8 cellular contexts compared by ENCODE assay signal in genomic region chr2:113584311-113585067, GRCh38. TPM values are rescaled to one million over a fixed set of nuclear protein-coding genes. Genes with fewer than 3 reads are reported as not detected.
A peak's percentile ranks its signal among the peaks of the same experiment; 100 is the strongest.
DNase-seq lines count a peak whose midpoint lies in the region; ATAC-seq and TF ChIP-seq lines count a peak whose summit lies in the region.
"Not testable (repeated sequence)": the region's sequence is repeated elsewhere in the genome, so short reads cannot be mapped to it uniquely, and the experiment has no call there.

No MANE protein-coding gene starts in this region.

- H3K4me3 ChIP-seq in AG10803 (ENCODE audit: low read length) (peak overlapping the region; percentile 62), HCT116 (replicated peaks in 1 of 2; ENCODE audit: low read depth in 1 of 2, low read length in 2 of 2) (peak overlapping the region; percentile 56 to 64), SJSA1 (peak overlapping the region; percentile 15), iPS-18a (ENCODE audit: low read length) (peak overlapping the region; percentile 73)

- not testable (repeated sequence) for H3K9me3 Mint-ChIP-seq in activated naive CD4-positive, alpha-beta T cell treated with anti-CD3 and anti-CD28 coated beads, Interleukin-2, amount 50 U/mL, for 24 hours; effector memory CD8-positive, alpha-beta T cell; nephron progenitor cell; stimulated activated effector memory CD8-positive, alpha-beta T cell treated with anti-CD3 and anti-CD28 coated beads, Interleukin-12 subunit alpha, Interleukin-12 subunit beta, amount 100 ng/mL, for 72 hours

- RAD21 ChIA-PET in HCT116 (lab: Charles Lee; ENCODE audit: low non-redundant PET in 1 of 2, low total read pairs in 2 of 2, uncharacterized antibody in 2 of 2, unreplicated experiment in 2 of 2): not testable (repeated sequence)

- intact Hi-C loops in HCT116 (cut with micrococcal nuclease): not testable (repeated sequence)

- not testable (repeated sequence) for TF ChIP-seq POLR2A in HCT116 (IDR thresholded peaks at IDR 0.05; ENCODE audit: borderline replicate concordance, extremely low read depth, insufficient read depth, insufficient read length)

- peak overlapping the region; percentile 81 for H3K4me3 Mint-ChIP-seq in activated naive CD4-positive, alpha-beta T cell treated with anti-CD3 and anti-CD28 coated beads, Interleukin-2, amount 50 U/mL, for 24 hours
- peak overlapping the region; percentile 66 to 74 for H3K4me3 Mint-ChIP-seq in effector memory CD8-positive, alpha-beta T cell
- H3K4me3 Mint-ChIP-seq in nephron progenitor cell: peak overlapping the region; percentile 83
- peak overlapping the region; percentile 70 for H3K4me3 Mint-ChIP-seq in stimulated activated effector memory CD8-positive, alpha-beta T cell treated with anti-CD3 and anti-CD28 coated beads, Interleukin-12 subunit alpha, Interleukin-12 subunit beta, amount 100 ng/mL, for 72 hours

- not testable (repeated sequence) for H3K36me3 ChIP-seq in HCT116 (ENCODE audit: control insufficient read depth in 1 of 2, insufficient read depth in 2 of 2, low read length in 2 of 2); SJSA1; iPS-18a (ENCODE audit: control insufficient read depth, low read depth, low read length)

- POLR2A ChIA-PET in HCT116 (lab: Charles Lee): not testable (repeated sequence)

- CTCF ChIA-PET in HCT116 (lab: Charles Lee): not testable (repeated sequence)

- H3K27me3 ChIP-seq in HCT116 (ENCODE audit: insufficient read depth, low read length); SJSA1 (replicated peaks); iPS-18a (ENCODE audit: control insufficient read depth, insufficient read depth, low read length): not testable (repeated sequence)

- not testable (repeated sequence) for H3K27ac ChIP-seq in HCT116 (ENCODE audit: low read depth, low read length); iPS-18a (ENCODE audit: low read length)
- H3K27ac ChIP-seq in SJSA1: peak overlapping the region; percentile 67; the same call in 1 of the 2 replicates

- H3K79me2 ChIP-seq in HCT116 (ENCODE audit: insufficient read depth, low read length): not testable (repeated sequence)

- H3K9me3 ChIP-seq in HCT116 (ENCODE audit: control insufficient read depth in 1 of 2, insufficient read depth in 1 of 2, low read depth in 1 of 2, low read length in 2 of 2); SJSA1 (replicated peaks); iPS-18a (ENCODE audit: control insufficient read depth, low read depth, low read length): not testable (repeated sequence)

- not testable (repeated sequence) for TF ChIP-seq RAD21 in HCT116 (IDR thresholded peaks at IDR 0.05; ENCODE audit: low read depth)

- H2AFZ ChIP-seq in HCT116 (ENCODE audit: low read depth, low read length, poor library complexity, severe bottlenecking): not testable (repeated sequence)

- not testable (repeated sequence) for BruUV-seq in HCT116 (replicated peaks; lab: Mats Ljungman, UMichigan)

- TF ChIP-seq CTCF in AG10803 (conservative IDR thresholded peaks at IDR 0.05; ENCODE audit: low read length); HCT116 (IDR thresholded peaks at IDR 0.05 in 2 of 3, conservative IDR thresholded peaks at IDR 0.05 in 1 of 3; ENCODE audit: borderline replicate concordance in 1 of 3, insufficient read depth in 1 of 3, low read depth in 2 of 3, low read length in 2 of 3); nephron progenitor cell (IDR thresholded peaks at IDR 0.05): not testable (repeated sequence)

- H3K36me3 Mint-ChIP-seq in activated naive CD4-positive, alpha-beta T cell treated with anti-CD3 and anti-CD28 coated beads, Interleukin-2, amount 50 U/mL, for 24 hours; effector memory CD8-positive, alpha-beta T cell (ENCODE audit: insufficient read depth); nephron progenitor cell (ENCODE audit: low read depth); stimulated activated effector memory CD8-positive, alpha-beta T cell treated with anti-CD3 and anti-CD28 coated beads, Interleukin-12 subunit alpha, Interleukin-12 subunit beta, amount 100 ng/mL, for 72 hours: not testable (repeated sequence)

- H3K4me1 ChIP-seq in HCT116 (ENCODE audit: control insufficient read depth in 1 of 2, insufficient read depth in 2 of 2, low read length in 2 of 2): peaks cover 0 to 14% of the 10 kb centered on the region in 2 experiments; a peak in 2 of 4 replicates
- not testable (repeated sequence) for H3K4me1 ChIP-seq in SJSA1 (replicated peaks); iPS-18a (ENCODE audit: control insufficient read depth, low read depth, low read length)

- H4K20me1 ChIP-seq in HCT116 (ENCODE audit: insufficient read depth): not testable (repeated sequence)

- H3K27me3 Mint-ChIP-seq in activated naive CD4-positive, alpha-beta T cell treated with anti-CD3 and anti-CD28 coated beads, Interleukin-2, amount 50 U/mL, for 24 hours; effector memory CD8-positive, alpha-beta T cell; nephron progenitor cell (ENCODE audit: low read depth, poor library complexity): not testable (repeated sequence)

- ATAC-seq in HCT116; effector memory CD8-positive, alpha-beta T cell (replicated peaks); stimulated activated effector memory CD8-positive, alpha-beta T cell treated with anti-CD3 and anti-CD28 coated beads, Interleukin-12 subunit alpha, Interleukin-12 subunit beta, amount 100 ng/mL, for 72 hours: not testable (repeated sequence)

- DNase-seq in AG10803 (ENCODE audit: low read depth) (peak; percentile 29), SJSA1 (ENCODE audit: low read depth in 1 of 2, low spot score in 2 of 2) (peak in 1 of 2 experiments; percentile 42), nephron progenitor cell (peak; percentile 29)
- not testable (repeated sequence) for DNase-seq in HCT116 (ENCODE audit: low read depth, low spot score)
- peak in 1 of 3 experiments; percentile 17 for DNase-seq in effector memory CD8-positive, alpha-beta T cell
- peak in 1 of 2 donors; percentile 68 for DNase-seq in stimulated activated effector memory CD8-positive, alpha-beta T cell treated with anti-CD3 and anti-CD28 coated beads, Interleukin-12 subunit alpha, Interleukin-12 subunit beta, amount 100 ng/mL, for 72 hours (ENCODE audit: low spot score in 2 of 2)

- H3K9ac ChIP-seq in HCT116 (ENCODE audit: low read length) (peak overlapping the region; percentile 69), iPS-18a (ENCODE audit: low read length) (peak overlapping the region; percentile 45)

- not testable (repeated sequence) for H3K9me2 ChIP-seq in HCT116 (ENCODE audit: insufficient read depth)

- peaks cover 29% of the 10 kb centered on the region for H3K4me1 Mint-ChIP-seq in activated naive CD4-positive, alpha-beta T cell treated with anti-CD3 and anti-CD28 coated beads, Interleukin-2, amount 50 U/mL, for 24 hours
- H3K4me1 Mint-ChIP-seq in effector memory CD8-positive, alpha-beta T cell (ENCODE audit: low read depth in 2 of 2): peaks cover 12 to 23% of the 10 kb centered on the region in 2 donors
- peaks cover 24% of the 10 kb centered on the region for H3K4me1 Mint-ChIP-seq in nephron progenitor cell
- peaks cover 30% of the 10 kb centered on the region for H3K4me1 Mint-ChIP-seq in stimulated activated effector memory CD8-positive, alpha-beta T cell treated with anti-CD3 and anti-CD28 coated beads, Interleukin-12 subunit alpha, Interleukin-12 subunit beta, amount 100 ng/mL, for 72 hours

- peak overlapping the region; percentile 68 for H3K27ac Mint-ChIP-seq in activated naive CD4-positive, alpha-beta T cell treated with anti-CD3 and anti-CD28 coated beads, Interleukin-2, amount 50 U/mL, for 24 hours
- H3K27ac Mint-ChIP-seq in effector memory CD8-positive, alpha-beta T cell: peak overlapping the region in 1 of 2 donors; percentile 44
- H3K27ac Mint-ChIP-seq in nephron progenitor cell: not testable (repeated sequence)
- H3K27ac Mint-ChIP-seq in stimulated activated effector memory CD8-positive, alpha-beta T cell treated with anti-CD3 and anti-CD28 coated beads, Interleukin-12 subunit alpha, Interleukin-12 subunit beta, amount 100 ng/mL, for 72 hours: peak overlapping the region; percentile 92

- peak overlapping the region; percentile 79 for H3K4me2 ChIP-seq in HCT116 (ENCODE audit: low read length)

RNA-seq across cellular contexts. Expression of gene RABL2A, which starts 42.6 kb away (rescaled TPM):
- total RNA-seq in HCT116 (2021; ENCODE audit: unreplicated experiment): 14.3 TPM
- 5.1 and 7.6 TPM in 2 replicates for polyA plus RNA-seq in HCT116 (2012)
- 2.3 and 6.5 TPM in 2 replicates for total RNA-seq in SJSA1 (2014; rRNA removed; shearing (Covaris generic))

Comparison
In these comparisons a context has a peak if more than half of its experiments do, and no peak if none do; other contexts are left out.
1. H3K4me3 ChIP-seq: peak in every context shown above with its lines; median percentile 73 in iPS-18a; 62 in AG10803; 60 in HCT116; 15 in SJSA1.